ENCODE assay signal across 7 cellular contexts in the genomic region with DNA sequence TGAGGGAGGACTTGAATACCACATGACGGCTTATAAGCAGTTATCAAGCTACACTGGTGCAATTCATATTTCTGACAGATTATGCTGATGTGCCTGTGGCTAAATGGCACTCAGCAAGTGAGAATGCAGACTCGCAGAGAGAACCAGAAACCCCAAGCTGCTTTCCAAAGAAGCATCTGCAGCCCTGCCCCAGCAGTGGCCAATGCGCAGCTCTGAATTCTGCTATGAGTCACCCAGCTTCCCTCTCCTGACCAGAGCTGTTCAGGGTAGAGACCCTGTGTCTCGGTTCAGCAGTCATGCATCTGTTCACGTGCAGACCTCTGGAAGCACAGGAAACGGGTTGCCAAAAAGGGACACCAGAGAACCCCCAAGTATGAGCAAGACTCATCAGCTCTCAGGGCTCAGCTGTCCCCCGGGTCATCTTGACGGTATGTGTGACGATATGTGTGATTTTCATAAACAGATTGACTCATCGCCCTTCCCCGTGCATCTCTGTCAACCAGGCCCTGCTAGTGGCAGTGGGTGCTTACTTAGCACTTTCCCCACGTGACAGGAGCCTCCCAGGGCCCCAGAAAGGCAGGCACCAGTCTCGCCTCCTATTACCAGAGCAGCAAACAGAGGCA.
A peak's percentile ranks its signal among the peaks of the same experiment; 100 is the strongest.
DNase-seq lines count a peak whose midpoint lies in the region; ATAC-seq and TF ChIP-seq lines count a peak whose summit lies in the region.

No MANE protein-coding gene starts in this region.

- H3K27ac ChIP-seq in rectal smooth muscle tissue (ENCODE audit: low read depth, low read length) (peak overlapping the region; percentile 91), uterus (no peak overlapping the region)

- DNase-seq in RKO (ENCODE audit: low spot score) (peak; percentile 86), foreskin melanocyte (peak; percentile 100), uterus (peak; percentile 77 to 88)
- peak; percentile 77 for DNase-seq in activated effector memory CD4-positive, alpha-beta T cell treated with Interleukin-2 at 50 U/mL for 16 hours

- H3K4me1 ChIP-seq in rectal smooth muscle tissue (ENCODE audit: control insufficient read depth, insufficient read depth, low read length) (peaks cover 90% of the 10 kb centered on the region), uterus (peaks cover 30 to 49% of the 10 kb centered on the region in 2 donors)

- H3K27me3 ChIP-seq in rectal smooth muscle tissue (ENCODE audit: control insufficient read depth, insufficient read depth, low read length) = no peaks in the 10 kb centered on the region
- no peaks in the 10 kb centered on the region for H3K27me3 ChIP-seq in uterus

- ATAC-seq in GM18873 (IDR thresholded peaks at IDR 0.05; ENCODE audit: low FRiP score, unreplicated experiment) (peak; percentile 95), HG03064 (IDR thresholded peaks at IDR 0.05; ENCODE audit: low read depth, unreplicated experiment) (peak; percentile 96)

- peak; percentile 28 to 39 for TF ChIP-seq POLR2A in uterus (IDR thresholded peaks at IDR 0.05)

- no peaks in the 10 kb centered on the region for H3K36me3 ChIP-seq in rectal smooth muscle tissue (ENCODE audit: control insufficient read depth, insufficient read depth, low read length)
- H3K36me3 ChIP-seq in uterus = no peaks in the 10 kb centered on the region

- no peak overlapping the region for H3K9ac ChIP-seq in rectal smooth muscle tissue (ENCODE audit: low read length)

- no peak for TF ChIP-seq CTCF in uterus (IDR thresholded peaks at IDR 0.05)

- H3K4me3 ChIP-seq in rectal smooth muscle tissue (ENCODE audit: low read length) = peak overlapping the region; percentile 29
- H3K4me3 ChIP-seq in uterus = no peak overlapping the region

- intact Hi-C loops in uterus (cut with DNase I; ENCODE audit: low total_unique reads) = no loop called here

- H3K9me3 ChIP-seq in uterus = no peaks in the 10 kb centered on the region
